Comparison of ENCODE assay signal across 8 cellular contexts in the genomic region with DNA sequence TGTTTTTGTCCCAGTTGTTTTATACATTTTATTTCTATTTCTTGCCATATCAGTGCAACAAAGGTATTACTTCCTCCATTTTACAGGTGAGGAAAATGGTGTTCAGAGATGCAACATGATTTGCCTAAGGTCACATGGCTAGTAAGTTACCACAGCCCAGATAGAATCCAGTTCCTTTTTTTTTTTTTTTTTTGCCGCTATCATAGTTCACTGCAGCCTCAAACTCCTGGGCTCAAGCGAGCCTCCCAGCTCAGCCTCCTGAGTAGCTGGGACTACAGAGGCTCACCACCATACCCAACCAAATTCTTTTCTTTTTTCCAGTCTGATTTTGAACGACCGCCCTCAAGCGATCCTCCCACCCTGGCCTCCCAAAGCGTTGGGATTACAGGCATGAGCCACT. TPM values are rescaled to one million over a fixed set of nuclear protein-coding genes. Genes with fewer than 3 reads are reported as not detected.
DNase-seq lines count a peak whose midpoint lies in the region; ATAC-seq, FAIRE-seq and TF ChIP-seq lines count a peak whose summit lies in the region.

No MANE protein-coding gene starts in this region.

- no peaks in the 10 kb centered on the region for H4K20me1 ChIP-seq in HepG2 (ENCODE audit: insufficient read depth, low read length)
- H4K20me1 ChIP-seq in PC-9 (ENCODE audit: insufficient read depth): no peaks in the 10 kb centered on the region

- POLR2A ChIA-PET in HepG2 (lab: Yijun Ruan, JAX) (interaction anchor here (0.8 to 2.5 kb wide), 10 partner anchors 8 to 67 kb away, joined by 3 to 89 read pairs (median 4); partner anchors contain the start of genes ANXA6 and GM2A), PC-9 (lab: Charles Lee; ENCODE audit: unreplicated experiment) (interaction anchor here (0.6 to 1.3 kb wide), 3 partner anchors 28 to 322 kb away, joined by 3 to 9 read pairs (median 3); no protein-coding TSS in a partner anchor)

- no peaks in the 10 kb centered on the region for H3K9me2 ChIP-seq in PC-9 (ENCODE audit: insufficient read depth)

- in situ Hi-C loops in HepG2 (cut with HindIII; ENCODE audit: extremely low pct_ligation_motif_present, low pct_unique_long_range_greater_than_20kb): no loop called here

- CTCF ChIA-PET in HepG2 (lab: Yijun Ruan, JAX; ENCODE audit: low intra/inter-chr PET ratio, low total read pairs): no interaction called here
- CTCF ChIA-PET in PC-9 (lab: Charles Lee): interaction anchor here (0.5 kb wide), 1 partner anchor 67 kb away, joined by 4 read pairs; the partner anchor contains the start of gene ANXA6

- no peaks in the 10 kb centered on the region for H3K36me3 ChIP-seq in HepG2 (replicated peaks in 1 of 2; ENCODE audit: control insufficient read depth in 1 of 2, insufficient read depth in 2 of 2, low read length in 2 of 2)
- H3K36me3 ChIP-seq in right lobe of liver: no peaks in the 10 kb centered on the region
- no peaks in the 10 kb centered on the region for H3K36me3 ChIP-seq in PC-9 (ENCODE audit: low read depth)
- H3K36me3 ChIP-seq in urinary bladder (ENCODE audit: insufficient read depth): no peaks in the 10 kb centered on the region
- no peaks in the 10 kb centered on the region for H3K36me3 ChIP-seq in prostate gland

- H3K9ac ChIP-seq in HepG2 (ENCODE audit: insufficient read depth, low read depth, low read length): no peak overlapping the region

- H3K4me1 ChIP-seq in HepG2 (ENCODE audit: insufficient read depth, low read length): peaks cover 29% of the 10 kb centered on the region
- H3K4me1 ChIP-seq in right lobe of liver: peaks cover 0 to 20% (median 3%) of the 10 kb centered on the region in 4 donors
- no peaks in the 10 kb centered on the region for H3K4me1 ChIP-seq in PC-9 (replicated peaks; ENCODE audit: insufficient read depth)
- H3K4me1 ChIP-seq in right cardiac atrium (ENCODE audit: control insufficient read depth, insufficient read depth, low read length): peaks cover 21% of the 10 kb centered on the region
- no peaks in the 10 kb centered on the region for H3K4me1 ChIP-seq in urinary bladder (ENCODE audit: insufficient read depth)
- no peaks in the 10 kb centered on the region for H3K4me1 ChIP-seq in prostate gland (replicated peaks)

- intact Hi-C loops in HepG2 (cut with micrococcal nuclease; ENCODE audit: unreplicated experiment): loop anchor here (1.0 to 10.0 kb wide), 3 partner anchors 10 to 220 kb away; partner anchors contain the start of gene GM2A
- intact Hi-C loops in right lobe of liver (cut with DNase I): no loop called here
- intact Hi-C loops in PC-9 (cut with micrococcal nuclease; ENCODE audit: unreplicated experiment): loop anchor here (5.0 kb wide), 1 partner anchor 92 kb away; no protein-coding TSS in a partner anchor
- intact Hi-C loops in right cardiac atrium (cut with DNase I): no loop called here
- intact Hi-C loops in prostate gland (cut with DNase I): no loop called here

- H3K27ac ChIP-seq in HepG2 (ENCODE audit: extremely low read length, insufficient read depth, low read length): no peak overlapping the region
- peak overlapping the region in 1 of 3 donors; percentile 83 for H3K27ac ChIP-seq in right lobe of liver
- H3K27ac ChIP-seq in PC-9: no peak overlapping the region
- H3K27ac ChIP-seq in right cardiac atrium (ENCODE audit: low read length): no peak overlapping the region
- no peak overlapping the region for H3K27ac ChIP-seq in urinary bladder (ENCODE audit: low read depth)
- peak overlapping the region in 1 of 2 donors; percentile 76 for H3K27ac ChIP-seq in prostate gland

- no peaks in the 10 kb centered on the region for H3K9me3 ChIP-seq in HepG2 (ENCODE audit: low read length)
- H3K9me3 ChIP-seq in right lobe of liver: no peaks in the 10 kb centered on the region
- H3K9me3 ChIP-seq in PC-9 (ENCODE audit: insufficient read depth, low read depth): no peaks in the 10 kb centered on the region
- H3K9me3 ChIP-seq in right cardiac atrium (ENCODE audit: control insufficient read depth, low read length): no peaks in the 10 kb centered on the region
- H3K9me3 ChIP-seq in prostate gland: no peaks in the 10 kb centered on the region

- TF ChIP-seq POLR2A in HepG2 (IDR thresholded peaks at IDR 0.05; ENCODE audit: insufficient read depth in 1 of 2, low read depth in 2 of 2, low read length in 2 of 2) (no peak), right lobe of liver (IDR thresholded peaks at IDR 0.05) (no peak), prostate gland (IDR thresholded peaks at IDR 0.05) (no peak)

- H3K79me2 ChIP-seq in HepG2 (ENCODE audit: insufficient read depth, low read length) (no peaks in the 10 kb centered on the region), PC-9 (ENCODE audit: low read depth) (no peaks in the 10 kb centered on the region)

- no peaks in the 10 kb centered on the region; a peak in 1 of 5 replicates for H3K27me3 ChIP-seq in HepG2 (ENCODE audit: control insufficient read depth in 1 of 2, insufficient read depth in 2 of 2, low read length in 2 of 2)
- no peaks in the 10 kb centered on the region for H3K27me3 ChIP-seq in right lobe of liver
- peaks cover 2% of the 10 kb centered on the region; the same call in 1 of the 2 replicates for H3K27me3 ChIP-seq in PC-9 (ENCODE audit: insufficient read depth, low read depth)
- no peaks in the 10 kb centered on the region for H3K27me3 ChIP-seq in right cardiac atrium (ENCODE audit: control insufficient read depth, insufficient read depth)
- no peaks in the 10 kb centered on the region for H3K27me3 ChIP-seq in prostate gland (replicated peaks; ENCODE audit: insufficient read depth)

- FAIRE-seq in HepG2 (lab: Jason Lieb, UNC): no peak

- 73% methylated on average over 6 of the region's 6 CpGs for WGBS in HepG2 (ENCODE audit: low lambda C conversion rate)
- WGBS in right lobe of liver (ENCODE audit: insufficient coverage, low coverage, low lambda C conversion rate, missing lambda C conversion rate): 79% methylated on average over 6 of the region's 6 CpGs
- 82% methylated on average over 6 of the region's 6 CpGs for WGBS in right cardiac atrium
- 76% methylated on average over 6 of the region's 6 CpGs for WGBS in urinary bladder
- WGBS in prostate gland: 85% methylated on average over 6 of the region's 6 CpGs

- TF ChIP-seq RAD21 in HepG2 (CRISPR knock-in tag; IDR thresholded peaks at IDR 0.05): no peak

- ATAC-seq in HepG2: no peak
- no peak for ATAC-seq in right lobe of liver
- ATAC-seq in right cardiac atrium: no peak
- no peak for ATAC-seq in HG03457 (IDR thresholded peaks at IDR 0.05; ENCODE audit: unreplicated experiment)

- H2AFZ ChIP-seq in HepG2 (ENCODE audit: low read length): no peak overlapping the region
- peak overlapping the region; percentile 92; the same call in 1 of the 2 replicates for H2AFZ ChIP-seq in PC-9

- TF ChIP-seq CTCF in HepG2 (CRISPR knock-in tag; IDR thresholded peaks at IDR 0.05) (no peak), right lobe of liver (IDR thresholded peaks at IDR 0.05) (no peak), PC-9 (conservative IDR thresholded peaks at IDR 0.05) (no peak), prostate gland (IDR thresholded peaks at IDR 0.05) (no peak)

- TF ChIP-seq EP300 in HepG2 (IDR thresholded peaks at IDR 0.05; ENCODE audit: low read depth in 2 of 2, low read length in 2 of 2) (no peak), HepG2 (CRISPR knock-in tag; IDR thresholded peaks at IDR 0.05; ENCODE audit: borderline replicate concordance) (no peak)

- DNase-seq in HepG2 (ENCODE audit: low spot score) (no peak), right lobe of liver (no peak), PC-9 (no peak), right cardiac atrium (no peak), prostate gland (ENCODE audit: low spot score) (no peak), NCI-H2171 (lab: John Stamatoyannopoulos, UW) (no peak)

- H3K4me3 ChIP-seq in HepG2 (replicated peaks in 1 of 3; ENCODE audit: insufficient read depth in 1 of 3, low read depth in 2 of 3, low read length in 3 of 3) (peak overlapping the region in 2 of 3 experiments; percentile 81 to 90; a peak in 1 of 6 replicates), right lobe of liver (peak overlapping the region in 1 of 3 donors; percentile 77), PC-9 (peak overlapping the region; percentile 71; the same call in 1 of the 2 replicates), right cardiac atrium (ENCODE audit: low read length) (peak overlapping the region; percentile 88), urinary bladder (ENCODE audit: low read depth, low read length) (peak overlapping the region; percentile 75), prostate gland (peak overlapping the region in 1 of 2 donors; percentile 56)

- BruUV-seq in HepG2 (replicated peaks; lab: Mats Ljungman, UMichigan) (no TSS peak), PC-9 (replicated peaks; lab: Mats Ljungman, UMichigan) (no TSS peak)

- no peaks in the 10 kb centered on the region for H3F3A ChIP-seq in PC-9 (ENCODE audit: insufficient read depth, low read depth)

- peak overlapping the region; percentile 90; the same call in 1 of the 2 replicates for H3K4me2 ChIP-seq in HepG2 (ENCODE audit: low read depth, low read length)
- H3K4me2 ChIP-seq in PC-9: peak overlapping the region; percentile 87

RNA-seq across cellular contexts. Expression of gene CCDC69, which starts 0.5 kb away (rescaled TPM):
- total RNA-seq in HepG2 (2016; rRNA removed; fragmentation: Illumina TruSeq; extraction: Trizol) (45.2 and 46.3 TPM in 2 replicates), right lobe of liver (10 to 100 TPM; 11.8 to 30.9 (median 22.9) TPM), PC-9 (2021) (0.35 and 0.50 TPM in 2 replicates), right cardiac atrium (100 to 1,000 TPM; 167 to 194 (median 190) TPM), urinary bladder (13.9 TPM), prostate gland (10 to 100 TPM; 28.2 to 53.8 TPM)
- 55.5 and 59.1 TPM in 2 replicates for total RNA-seq in HepG2 (2016; cell fraction: cytosol; rRNA removed; fragmentation: Illumina TruSeq; extraction: Trizol; ENCODE audit: low read depth)
- 40.1 and 44.9 TPM in 2 replicates for total RNA-seq in HepG2 (2016; cell fraction: insoluble cytoplasmic fraction; rRNA removed; fragmentation: Illumina TruSeq; extraction: Trizol)
- 122 and 135 TPM in 2 replicates for total RNA-seq in HepG2 (2016; cell fraction: membrane; rRNA removed; fragmentation: Illumina TruSeq; extraction: Trizol)
- total RNA-seq in HepG2 (2016; cell fraction: nucleus; rRNA removed; fragmentation: Illumina TruSeq; extraction: Trizol): 20.8 and 25.7 TPM in 2 replicates
- polyA plus RNA-seq in HepG2 (2011; rRNA removed) (12.2 and 14.4 TPM in 2 replicates), right cardiac atrium (244 TPM), urinary bladder (155 TPM)
- 10.9 and 17.9 TPM in 2 replicates for polyA plus RNA-seq in HepG2 (2011; cell fraction: cytosol; rRNA removed)
- polyA plus RNA-seq in HepG2 (2011; cell fraction: nucleus; rRNA removed): 5.2 and 8.5 TPM in 2 replicates
- 11.3 and 12.9 TPM in 2 replicates for polyA plus RNA-seq in HepG2 (2012)
- 76.9 and 83.3 TPM in 2 replicates for polyA plus RNA-seq in HepG2 (2016; cell fraction: cytosol; fragmentation: Illumina TruSeq; extraction: Trizol; ENCODE audit: low read depth)
- polyA plus RNA-seq in HepG2 (2016; cell fraction: insoluble cytoplasmic fraction; fragmentation: Illumina TruSeq; extraction: Trizol; ENCODE audit: low read depth): 49.2 and 57.5 TPM in 2 replicates
- 129 and 152 TPM in 2 replicates for polyA plus RNA-seq in HepG2 (2016; cell fraction: membrane; fragmentation: Illumina TruSeq; extraction: Trizol; ENCODE audit: low read depth)
- 30.6 and 33.2 TPM in 2 replicates for polyA plus RNA-seq in HepG2 (2016; cell fraction: nucleus; fragmentation: Illumina TruSeq; extraction: Trizol; ENCODE audit: insufficient read depth, low read depth)
- polyA minus RNA-seq in HepG2 (2011; rRNA and poly(A)+ RNA removed; ENCODE audit: low replicate concordance): 0.35 and 14.2 TPM in 2 replicates
- polyA minus RNA-seq in HepG2 (2011; cell fraction: cytosol; rRNA and poly(A)+ RNA removed): 5.0 and 5.8 TPM in 2 replicates
- 6.7 and 12.7 TPM in 2 replicates for polyA minus RNA-seq in HepG2 (2011; cell fraction: nucleus; rRNA and poly(A)+ RNA removed)

RNA-seq across cellular contexts. Expression of gene GM2A, which starts 28.6 kb away (rescaled TPM):
- 16.6 and 29.6 TPM in 2 replicates for total RNA-seq in HepG2 (2016; rRNA removed; fragmentation: Illumina TruSeq; extraction: Trizol)
- 4.1 and 4.6 TPM in 2 replicates for total RNA-seq in HepG2 (2016; cell fraction: cytosol; rRNA removed; fragmentation: Illumina TruSeq; extraction: Trizol; ENCODE audit: low read depth)
- total RNA-seq in HepG2 (2016; cell fraction: insoluble cytoplasmic fraction; rRNA removed; fragmentation: Illumina TruSeq; extraction: Trizol): 17.1 and 30.7 TPM in 2 replicates
- total RNA-seq in HepG2 (2016; cell fraction: membrane; rRNA removed; fragmentation: Illumina TruSeq; extraction: Trizol): 11.9 and 12.6 TPM in 2 replicates
- 27.5 and 33.6 TPM in 2 replicates for total RNA-seq in HepG2 (2016; cell fraction: nucleus; rRNA removed; fragmentation: Illumina TruSeq; extraction: Trizol)
- 12.9 and 14.6 TPM in 2 replicates for polyA plus RNA-seq in HepG2 (2011; rRNA removed)
- 11.3 TPM in 2 replicates for polyA plus RNA-seq in HepG2 (2011; cell fraction: cytosol; rRNA removed)
- 3.9 and 5.2 TPM in 2 replicates for polyA plus RNA-seq in HepG2 (2011; cell fraction: nucleus; rRNA removed)
- polyA plus RNA-seq in HepG2 (2012): 8.5 and 11.0 TPM in 2 replicates
- polyA plus RNA-seq in HepG2 (2016; cell fraction: cytosol; fragmentation: Illumina TruSeq; extraction: Trizol; ENCODE audit: low read depth): 3.8 TPM in 2 replicates
- polyA plus RNA-seq in HepG2 (2016; cell fraction: insoluble cytoplasmic fraction; fragmentation: Illumina TruSeq; extraction: Trizol; ENCODE audit: low read depth): 21.4 and 21.7 TPM in 2 replicates
- 9.6 and 10.8 TPM in 2 replicates for polyA plus RNA-seq in HepG2 (2016; cell fraction: membrane; fragmentation: Illumina TruSeq; extraction: Trizol; ENCODE audit: low read depth)
- 42.8 and 48.3 TPM in 2 replicates for polyA plus RNA-seq in HepG2 (2016; cell fraction: nucleus; fragmentation: Illumina TruSeq; extraction: Trizol; ENCODE audit: insufficient read depth, low read depth)
- 9.2 and 31.1 TPM in 2 replicates for polyA minus RNA-seq in HepG2 (2011; rRNA and poly(A)+ RNA removed; ENCODE audit: low replicate concordance)
- polyA minus RNA-seq in HepG2 (2011; cell fraction: cytosol; rRNA and poly(A)+ RNA removed): 12.1 and 12.7 TPM in 2 replicates
- polyA minus RNA-seq in HepG2 (2011; cell fraction: nucleus; rRNA and poly(A)+ RNA removed): 6.6 and 10.6 TPM in 2 replicates
- total RNA-seq in right lobe of liver: 10 to 100 TPM; 11.7 to 23.6 (median 20.3) TPM
- 24.5 and 26.7 TPM in 2 replicates for total RNA-seq in PC-9 (2021)
- 10 to 100 TPM; 30.1 to 43.4 (median 35.3) TPM for total RNA-seq in right cardiac atrium
- 27.7 TPM for polyA plus RNA-seq in right cardiac atrium
- 33.7 TPM for total RNA-seq in urinary bladder
- 28.6 TPM for polyA plus RNA-seq in urinary bladder
- 10 to 100 TPM; 48.9 to 60.0 TPM for total RNA-seq in prostate gland

Comparison
In these comparisons a context has a peak if more than half of its experiments do, and no peak if none do; other contexts are left out.
1. intact Hi-C loops: an anchor here in HepG2 (1.0 to 10.0 kb wide) and PC-9 (5.0 kb wide); none called in right lobe of liver, right cardiac atrium and prostate gland.